Comparison of ENCODE assay signal across 10 cellular contexts in the genomic region with DNA sequence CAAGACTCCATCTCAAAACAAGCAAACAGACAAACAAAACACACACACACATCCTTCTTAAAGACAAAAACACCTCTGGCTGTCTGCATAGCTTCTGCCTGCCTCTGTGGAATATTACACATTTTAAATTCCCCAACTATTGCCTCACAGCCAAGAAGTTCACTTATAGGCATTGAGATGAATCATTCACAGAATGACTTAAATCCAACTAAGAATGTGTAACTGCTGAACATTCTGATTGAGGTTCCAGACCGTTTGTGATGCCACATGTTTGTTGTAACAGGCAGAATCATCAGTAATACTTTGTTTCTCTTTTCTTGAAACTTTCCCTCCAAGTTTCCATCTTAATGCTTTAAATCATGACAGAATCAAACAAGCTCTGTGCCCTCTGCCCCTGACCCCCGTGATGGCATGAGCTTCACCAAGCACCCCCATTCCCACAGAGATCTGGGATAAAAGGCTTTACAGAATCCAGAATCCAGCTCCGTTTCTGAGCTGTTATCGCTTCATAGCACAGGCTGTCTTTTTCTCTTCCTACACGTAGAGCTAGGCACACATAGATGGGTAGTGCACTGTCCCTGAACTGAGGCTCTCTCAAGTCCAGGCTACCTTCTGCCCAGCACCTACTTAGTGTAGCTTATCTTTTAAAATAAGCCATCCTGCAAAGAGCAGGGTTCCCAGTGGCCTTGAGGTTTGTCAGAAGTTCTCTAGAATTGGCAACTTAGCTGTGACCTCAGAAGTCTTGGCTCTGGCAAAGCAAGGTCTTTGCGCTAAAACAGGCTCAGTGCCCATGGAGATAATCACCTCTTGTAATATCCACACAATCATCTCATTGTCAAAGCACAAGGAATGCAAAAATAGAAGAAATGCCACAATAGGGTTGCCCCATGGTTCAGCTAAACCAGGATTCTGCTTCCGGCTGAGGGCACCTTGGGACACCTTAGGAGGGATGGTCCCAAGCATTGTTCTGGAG. TPM values are rescaled to one million over a fixed set of nuclear protein-coding genes. Genes with fewer than 3 reads are reported as not detected.
DNase-seq lines count a peak whose midpoint lies in the region; ATAC-seq, FAIRE-seq and TF ChIP-seq lines count a peak whose summit lies in the region.
"Had no signal": no experiment of that assay in that cellular context is flagged by ENCODE, and none has a peak within 500 bp of the region (broad histone marks: within the 10 kb centered on the region; RNA-seq: fewer than 3 reads in every experiment).

No MANE protein-coding gene starts in this region.

- no peak for DNase-seq in activated T-cell treated with anti-CD3 and anti-CD28 coated beads, Interleukin-2, amount 50 U/mL, for 72 hours
- DNase-seq in activated T-cell treated with anti-CD3 and anti-CD28 coated beads for 4 hours, result no peak
- peak; percentile 63 for DNase-seq in astrocyte of the cerebellum (ENCODE audit: low read depth)
- DNase-seq in kidney, result no peak
- DNase-seq in transverse colon, result no peak
- DNase-seq in BE2C, result no peak
- no peak for DNase-seq in KG1 (lab: John Stamatoyannopoulos, UW)
- DNase-seq: CD8-positive, alpha-beta memory T cell had no signal

- H3K4me3 ChIP-seq in astrocyte of the cerebellum (ENCODE audit: low read depth, low read length) (no peak overlapping the region), kidney (ENCODE audit: low read length in 2 of 2) (no peak overlapping the region), transverse colon (no peak overlapping the region), BE2C (ENCODE audit: low read depth, low read length) (no peak overlapping the region)
- H3K4me3 ChIP-seq: SK-N-MC had no signal

- TF ChIP-seq CTCF in astrocyte of the cerebellum (IDR thresholded peaks at IDR 0.05; ENCODE audit: low read depth, low read length, missing control alignments) (no peak), kidney (IDR thresholded peaks at IDR 0.05; ENCODE audit: borderline replicate concordance, extremely low read depth, insufficient read depth) (no peak), transverse colon (IDR thresholded peaks at IDR 0.05) (no peak), BE2C (IDR thresholded peaks at IDR 0.05; ENCODE audit: low read depth, low read length) (no peak)

- H3K9ac ChIP-seq in kidney (ENCODE audit: low read length in 2 of 2), result peak overlapping the region in 1 of 2 donors; percentile 0

- no peak for TF ChIP-seq POLR2A in transverse colon (IDR thresholded peaks at IDR 0.05)

- H3K9me3 Mint-ChIP-seq in activated T-cell treated with anti-CD3 and anti-CD28 coated beads, Interleukin-2, amount 50 U/mL, for 72 hours, result no peaks in the 10 kb centered on the region
- H3K9me3 Mint-ChIP-seq: CD8-positive, alpha-beta memory T cell had no signal

- TF ChIP-seq EP300 in transverse colon (IDR thresholded peaks at IDR 0.05; ENCODE audit: low read depth), result no peak

- FAIRE-seq in kidney (lab: Jason Lieb, UNC), result no peak

- peaks cover 77 to 88% of the 10 kb centered on the region in 2 donors for H3K4me1 ChIP-seq in kidney (ENCODE audit: control insufficient read depth in 1 of 2, insufficient read depth in 1 of 2, low read depth in 1 of 2, low read length in 2 of 2)
- peaks cover 31 to 72% (median 41%) of the 10 kb centered on the region in 4 donors for H3K4me1 ChIP-seq in transverse colon
- H3K4me1 ChIP-seq in BE2C, result peaks cover 53% of the 10 kb centered on the region

- H3K27ac ChIP-seq in kidney (ENCODE audit: low read depth in 2 of 2, low read length in 2 of 2) (peak overlapping the region; percentile 44 to 75), transverse colon (peak overlapping the region; percentile 47 to 61 (median 50))
- H3K27ac ChIP-seq: SK-N-MC had no signal

- H3K36me3 ChIP-seq in kidney (ENCODE audit: control insufficient read depth in 1 of 2, insufficient read depth in 2 of 2, low read length in 2 of 2) (no peaks in the 10 kb centered on the region), transverse colon (no peaks in the 10 kb centered on the region), BE2C (no peaks in the 10 kb centered on the region)

- H3K27me3 ChIP-seq in transverse colon, result no peaks in the 10 kb centered on the region
- H3K27me3 ChIP-seq in BE2C, result no peaks in the 10 kb centered on the region

- intact Hi-C loops in kidney (cut with DNase I), result no loop called here
- intact Hi-C loops in transverse colon (cut with DNase I; ENCODE audit: low total_unique reads), result no loop called here

- H3K4me1 Mint-ChIP-seq in activated T-cell treated with anti-CD3 and anti-CD28 coated beads, Interleukin-2, amount 50 U/mL, for 72 hours (ENCODE audit: low read depth), result peaks cover 33% of the 10 kb centered on the region

- H3K36me3 Mint-ChIP-seq in activated T-cell treated with anti-CD3 and anti-CD28 coated beads, Interleukin-2, amount 50 U/mL, for 72 hours (ENCODE audit: insufficient read depth in 2 of 2), result peaks cover 0 to 2% of the 10 kb centered on the region in 2 donors
- H3K36me3 Mint-ChIP-seq: CD8-positive, alpha-beta memory T cell had no signal

- ATAC-seq in activated T-cell treated with anti-CD3 and anti-CD28 coated beads, Interleukin-2, amount 50 U/mL, for 72 hours (replicated peaks in 1 of 2), result peak; percentile 79 to 87
- ATAC-seq in GM18511 (IDR thresholded peaks at IDR 0.05; ENCODE audit: unreplicated experiment), result no peak

- WGBS in transverse colon (ENCODE audit: low coverage in 1 of 2), 2 donors, result 66 to 84% methylated on average over 5 to 7 of the region's 7 CpGs

- H3K9me3 ChIP-seq in kidney (ENCODE audit: control insufficient read depth in 1 of 2, low read length in 2 of 2) (no peaks in the 10 kb centered on the region), transverse colon (no peaks in the 10 kb centered on the region), BE2C (no peaks in the 10 kb centered on the region)

- H3K27me3 Mint-ChIP-seq in activated T-cell treated with anti-CD3 and anti-CD28 coated beads, Interleukin-2, amount 50 U/mL, for 72 hours (ENCODE audit: low read depth), result peaks cover 8% of the 10 kb centered on the region

- no peak overlapping the region for H3K4me3 Mint-ChIP-seq in activated T-cell treated with anti-CD3 and anti-CD28 coated beads, Interleukin-2, amount 50 U/mL, for 72 hours
- H3K4me3 Mint-ChIP-seq: CD8-positive, alpha-beta memory T cell had no signal

- in situ Hi-C loops in astrocyte of the cerebellum (cut with HindIII; ENCODE audit: low sequenced_read_pairs) (loop anchor here (5.0 to 10.0 kb wide), 2 partner anchors 55 to 93 kb away; no protein-coding TSS in a partner anchor), transverse colon (cut with MboI; ENCODE audit: low pct_ligation_motif_present in 1 of 4, low pct_unique_long_range_greater_than_20kb in 1 of 4, low sequenced_read_pairs in 3 of 4) (no loop called here)

- peak overlapping the region; percentile 0 for H3K27ac Mint-ChIP-seq in activated T-cell treated with anti-CD3 and anti-CD28 coated beads, Interleukin-2, amount 50 U/mL, for 72 hours
- H3K27ac Mint-ChIP-seq: CD8-positive, alpha-beta memory T cell had no signal

RNA-seq across cellular contexts. Expression of gene EPAS1, which starts 32.9 kb away (rescaled TPM):
- 100 to 1,000 TPM in 1 of 2 donors, 10 to 100 TPM in 1; 50.8 to 219 TPM for total RNA-seq in activated T-cell treated with anti-CD3 and anti-CD28 coated beads, Interleukin-2, amount 50 U/mL, for 72 hours
- 398 TPM for total RNA-seq in kidney
- 142 TPM for polyA plus RNA-seq in kidney (ENCODE audit: insufficient read depth, low read depth, low replicate concordance)
- total RNA-seq in transverse colon, result 100 to 1,000 TPM; 102 to 260 (median 167) TPM
- polyA plus RNA-seq in BE2C (2012; ENCODE audit: insufficient read depth, insufficient read length, low read depth), result 25.0 TPM
